ENCODE assay signal across 1 cellular context in genomic region chr6:105121981-105122380, GRCh38.
TF ChIP-seq lines count a peak whose summit lies in the region.

No MANE protein-coding gene starts in this region.

TF ChIP-seq in WTC11, 78 proteins besides CTCF, POLR2A, EP300 and RAD21 (continued from another document):
- no peak for TF ChIP-seq MAX (CRISPR knock-in tag; IDR thresholded peaks at IDR 0.05)
- no peak for TF ChIP-seq TCF7 (CRISPR knock-in tag; IDR thresholded peaks at IDR 0.05; ENCODE audit: low read depth)
- TF ChIP-seq JUN (CRISPR knock-in tag; IDR thresholded peaks at IDR 0.05) = no peak
- no peak for TF ChIP-seq FOXP4 (CRISPR knock-in tag; IDR thresholded peaks at IDR 0.05)
- TF ChIP-seq TEAD4 (CRISPR knock-in tag; IDR thresholded peaks at IDR 0.05) = no peak
